1 cellular context compared by ENCODE assay signal in the genomic region with DNA sequence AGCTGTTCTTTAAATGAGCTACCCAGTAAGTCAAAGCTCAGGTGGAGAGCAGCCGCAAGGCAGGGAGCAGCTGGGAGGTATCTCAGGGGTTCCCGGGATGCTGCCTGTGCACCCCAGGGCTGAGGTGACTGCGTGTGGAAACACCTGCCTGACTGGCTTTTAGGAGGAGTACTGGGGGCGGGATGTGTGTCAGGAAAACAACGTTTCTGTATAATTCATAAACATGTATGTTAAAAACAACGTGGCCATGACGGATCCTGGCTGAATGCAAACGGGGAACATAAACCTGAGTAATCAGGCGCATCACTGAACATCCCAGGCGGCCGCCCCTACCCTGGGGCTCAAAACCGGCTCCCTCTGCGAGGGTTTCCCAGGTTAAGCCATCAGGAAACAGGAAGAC.
TF ChIP-seq lines count a peak whose summit lies in the region.

No MANE protein-coding gene starts in this region.

TF ChIP-seq in GM12878, 131 proteins besides CTCF, POLR2A, EP300 and RAD21:
- TF ChIP-seq ASH2L (IDR thresholded peaks at IDR 0.05; ENCODE audit: borderline replicate concordance, low read depth) (no peak), IKZF2 (IDR thresholded peaks at IDR 0.05) (no peak), ATF7 (IDR thresholded peaks at IDR 0.05; ENCODE audit: low read depth) (no peak), ZZZ3 (IDR thresholded peaks at IDR 0.05; ENCODE audit: control insufficient read depth, insufficient read length, low read depth) (no peak), BCL11A (IDR thresholded peaks at IDR 0.05; ENCODE audit: low read depth, low read length) (no peak), ZNF24 (IDR thresholded peaks at IDR 0.05) (no peak)
- TF ChIP-seq, protein P1, sequence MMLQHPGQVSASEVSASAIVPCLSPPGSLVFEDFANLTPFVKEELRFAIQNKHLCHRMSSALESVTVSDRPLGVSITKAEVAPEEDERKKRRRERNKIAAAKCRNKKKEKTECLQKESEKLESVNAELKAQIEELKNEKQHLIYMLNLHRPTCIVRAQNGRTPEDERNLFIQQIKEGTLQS (IDR thresholded peaks at IDR 0.05; ENCODE audit: borderline replicate concordance, extremely low read depth, low read depth, low read length): no peak
